5 cellular contexts compared by ENCODE assay signal in genomic region chr1:85534072-85534471, GRCh38. TPM values are rescaled to one million over a fixed set of nuclear protein-coding genes. Genes with fewer than 3 reads are reported as not detected.
"Had no signal": no experiment of that assay in that cellular context is flagged by ENCODE, and none has a peak within 500 bp of the region (broad histone marks: within the 10 kb centered on the region; RNA-seq: fewer than 3 reads in every experiment).

No MANE protein-coding gene starts in this region.

RNA-seq across cellular contexts. Expression of gene CCN1, which starts 46.5 kb away (rescaled TPM):
- total RNA-seq: activated CD4-positive, alpha-beta memory T cell treated with anti-CD3 and anti-CD28 coated beads, Interleukin-2, amount 10 ng/mL, durations not matched to agents 7 days and 5 days; activated CD4-positive, alpha-beta T cell treated with anti-CD3 and anti-CD28 coated beads, Interleukin-2, amount 10 ng/mL, durations not matched to agents 7 days and 5 days; activated naive CD4-positive, alpha-beta T cell treated with anti-CD3 and anti-CD28 coated beads, Interleukin-2, amount 50 U/mL, for 72 hours; activated naive CD8-positive, alpha-beta T cell treated with anti-CD3 and anti-CD28 coated beads, Interleukin-2, amount 10 ng/mL, durations not matched to agents 7 days and 5 days; T-helper 2 cell treated with Interferon-gamma antibody and Interleukin-4, amounts not matched to agents 100 ng/mL and 5 ng/mL, for 36 hours had no signal
